ENCODE assay signal across 10 cellular contexts in genomic region chr6:154197176-154197850, GRCh38.
DNase-seq lines count a peak whose midpoint lies in the region; ATAC-seq lines count a peak whose summit lies in the region.
"Had no signal": no experiment of that assay in that cellular context is flagged by ENCODE, and none has a peak within 500 bp of the region (broad histone marks: within the 10 kb centered on the region; RNA-seq: fewer than 3 reads in every experiment).

No MANE protein-coding gene starts in this region.

- H3K9me3 Mint-ChIP-seq in dendritic cell treated with granulocyte-macrophage colony-stimulating factor and Interleukin-4, amounts not matched to agents 40 ng/mL and 50 ng/mL, for 4 days, result no peaks in the 10 kb centered on the region

- peaks cover 85% of the 10 kb centered on the region for H3K36me3 Mint-ChIP-seq in dendritic cell treated with granulocyte-macrophage colony-stimulating factor and Interleukin-4, amounts not matched to agents 40 ng/mL and 50 ng/mL, for 4 days (ENCODE audit: low read depth)

- peak overlapping the region; percentile 98 for H3K27ac Mint-ChIP-seq in dendritic cell treated with granulocyte-macrophage colony-stimulating factor and Interleukin-4, amounts not matched to agents 40 ng/mL and 50 ng/mL, for 4 days
- H3K27ac Mint-ChIP-seq: B cell had no signal

- intact Hi-C loops in dendritic cell treated with granulocyte-macrophage colony-stimulating factor and Interleukin-4, amounts not matched to agents 40 ng/mL and 50 ng/mL, for 4 days (cut with micrococcal nuclease), result loop anchor here (5.0 kb wide), 2 partner anchors 35 to 40 kb away; no protein-coding TSS in a partner anchor

- DNase-seq in NCI-H1436 (lab: John Stamatoyannopoulos, UW) (peak; percentile 8), NCI-H1436 treated with DMSO at 0.1 percent for 48 hours (lab: John Stamatoyannopoulos, UW) (no peak), M059J (ENCODE audit: low read depth) (peak; percentile 75), retina (peak; percentile 43), midbrain (lab: John Stamatoyannopoulos, UW) (no peak)
- DNase-seq: stimulated activated CD4-positive, alpha-beta T cell treated with anti-CD3 and anti-CD28 coated beads, Interleukin-4, amount 100 ng/mL, for 4 hours had no signal

- peak overlapping the region; percentile 74 for H3K4me3 Mint-ChIP-seq in dendritic cell treated with granulocyte-macrophage colony-stimulating factor and Interleukin-4, amounts not matched to agents 40 ng/mL and 50 ng/mL, for 4 days
- H3K4me3 Mint-ChIP-seq: B cell had no signal

- ATAC-seq in HG03378 (IDR thresholded peaks at IDR 0.05; ENCODE audit: unreplicated experiment) (no peak), GM18873 (IDR thresholded peaks at IDR 0.05; ENCODE audit: low FRiP score, unreplicated experiment) (no peak)

- no peaks in the 10 kb centered on the region for H3K27me3 Mint-ChIP-seq in dendritic cell treated with granulocyte-macrophage colony-stimulating factor and Interleukin-4, amounts not matched to agents 40 ng/mL and 50 ng/mL, for 4 days
- H3K27me3 Mint-ChIP-seq: B cell had no signal

- peaks cover 70% of the 10 kb centered on the region for H3K4me1 Mint-ChIP-seq in dendritic cell treated with granulocyte-macrophage colony-stimulating factor and Interleukin-4, amounts not matched to agents 40 ng/mL and 50 ng/mL, for 4 days (ENCODE audit: low read depth)
- H3K4me1 Mint-ChIP-seq: B cell had no signal

Comparison
In these comparisons a context has a peak if more than half of its experiments do, and no peak if none do; other contexts are left out.
1. DNase-seq: peak in NCI-H1436 (single experiment), M059J (single experiment) and retina (single experiment); none in NCI-H1436 treated with DMSO at 0.1 percent for 48 hours (single experiment) and midbrain (single experiment).